ENCODE assay signal across 2 cellular contexts in genomic region chr18:35029103-35029502, GRCh38.
A peak's percentile ranks its signal among the peaks of the same experiment; 100 is the strongest.
TF ChIP-seq lines count a peak whose summit lies in the region.

No MANE protein-coding gene starts in this region.

TF ChIP-seq in IMR-90, 13 proteins besides CTCF, POLR2A, EP300 and RAD21:
- TF ChIP-seq FOS (IDR thresholded peaks at IDR 0.05; ENCODE audit: low read depth, low read length) (no peak; the same call in 1 of the 2 replicates), MXI1 (IDR thresholded peaks at IDR 0.05; ENCODE audit: borderline replicate concordance, low read depth, low read length) (0 out of 2 replicates have a peak, but pooled peaks have one; percentile 27)

TF ChIP-seq in GM12878, 131 proteins besides CTCF, POLR2A, EP300 and RAD21:
- TF ChIP-seq IRF5 (IDR thresholded peaks at IDR 0.05; ENCODE audit: borderline replicate concordance): no peak
- TF ChIP-seq BRCA1 (IDR thresholded peaks at IDR 0.05; ENCODE audit: low read depth, low read length): no peak
- no peak for TF ChIP-seq ETV6 (conservative IDR thresholded peaks at IDR 0.05 in 1 of 2, IDR thresholded peaks at IDR 0.05 in 1 of 2; ENCODE audit: borderline replicate concordance in 1 of 2, low read depth in 1 of 2)
- TF ChIP-seq BACH1 (IDR thresholded peaks at IDR 0.05; ENCODE audit: borderline replicate concordance): no peak
